Comparison of ENCODE assay signal across 9 cellular contexts in the genomic region with DNA sequence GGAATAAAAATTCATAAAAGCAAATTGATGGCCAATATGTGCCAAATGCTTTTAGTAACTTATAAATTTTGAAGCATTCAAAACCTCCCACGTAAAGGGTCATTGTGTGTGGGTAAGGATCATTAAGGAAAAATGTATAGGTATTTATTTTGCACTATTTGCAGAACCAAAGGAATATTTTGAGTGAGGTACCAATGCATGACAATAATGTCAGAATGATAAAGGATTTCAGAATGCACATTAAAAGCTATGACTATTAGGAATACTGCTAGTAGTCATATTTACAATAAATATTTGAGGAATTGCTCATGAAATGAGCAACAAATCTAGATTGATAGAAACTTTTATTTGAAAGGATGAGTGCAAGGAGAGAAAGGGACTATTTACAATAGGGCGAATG.
"Had no signal": no experiment of that assay in that cellular context is flagged by ENCODE, and none has a peak within 500 bp of the region (broad histone marks: within the 10 kb centered on the region; RNA-seq: fewer than 3 reads in every experiment).

No MANE protein-coding gene starts in this region.

- H3K4me3 Mint-ChIP-seq: H9, HFFc6 had no signal

- ATAC-seq: HCT116, K562 had no signal

- H3K4me3 ChIP-seq: K562 had no signal

- DNase-seq: GOT3, H9, HFFc6, IMR-90, KG1 had no signal

- FAIRE-seq: H54, K562 had no signal

- H3K27ac Mint-ChIP-seq: HFFc6 had no signal

- H3K9me3 Mint-ChIP-seq: H9, HFFc6 had no signal

- H3K27ac ChIP-seq: HL-60 had no signal
